Comparison of ENCODE assay signal across 12 cellular contexts in genomic region chr9:13939129-13939528, GRCh38.
DNase-seq lines count a peak whose midpoint lies in the region; FAIRE-seq and TF ChIP-seq lines count a peak whose summit lies in the region.
"Had no signal": no experiment of that assay in that cellular context is flagged by ENCODE, and none has a peak within 500 bp of the region (broad histone marks: within the 10 kb centered on the region; RNA-seq: fewer than 3 reads in every experiment).

No MANE protein-coding gene starts in this region.

- H3K27ac ChIP-seq in endothelial cell of umbilical vein (ENCODE audit: insufficient read depth, low read depth, low read length) (peak overlapping the region; percentile 49), dorsolateral prefrontal cortex (no peak overlapping the region)
- H3K27ac ChIP-seq: KMS-11 had no signal

- TF ChIP-seq CTCF in AG09309 (IDR thresholded peaks at IDR 0.05; ENCODE audit: control insufficient read depth, insufficient read depth, low read depth, low read length, missing control alignments) (no peak), endothelial cell of umbilical vein (IDR thresholded peaks at IDR 0.05; ENCODE audit: extremely low read depth in 1 of 2, insufficient read depth in 1 of 2, low read depth in 1 of 2, low read length in 2 of 2) (no peak), mesothelial cell of epicardium (IDR thresholded peaks at IDR 0.05; ENCODE audit: unreplicated experiment) (no peak), dorsolateral prefrontal cortex (IDR thresholded peaks at IDR 0.05 in 54 of 56, conservative IDR thresholded peaks at IDR 0.05 in 2 of 56; ENCODE audit: low read depth in 1 of 56, partially characterized antibody in 56 of 56) (no peak), nephron progenitor cell (IDR thresholded peaks at IDR 0.05) (no peak)

- no peaks in the 10 kb centered on the region for H3K36me3 Mint-ChIP-seq in mesothelial cell of epicardium
- H3K36me3 Mint-ChIP-seq in nephron progenitor cell (ENCODE audit: low read depth), result no peaks in the 10 kb centered on the region
- H3K36me3 Mint-ChIP-seq: CD14-positive monocyte had no signal

- H4K20me1 ChIP-seq in endothelial cell of umbilical vein (replicated peaks; ENCODE audit: control insufficient read depth, extremely low read depth, insufficient read depth, low read length), result no peaks in the 10 kb centered on the region

- no peak overlapping the region for H3K4me3 Mint-ChIP-seq in mesothelial cell of epicardium
- H3K4me3 Mint-ChIP-seq in nephron progenitor cell, result no peak overlapping the region
- H3K4me3 Mint-ChIP-seq: activated T-helper 1 cell treated with anti-CD3 and anti-CD28 coated beads, Interleukin-12 subunit alpha, Interleukin-12 subunit beta, Interleukin-2, Interleukin-4 antibody, amounts not matched to agents 30 ng/mL and 10 ng/mL and 1 ng/mL, durations not matched to agents 14 hours and 24 hours and 36 hours; CD14-positive monocyte had no signal

- H3K4me2 ChIP-seq in endothelial cell of umbilical vein (ENCODE audit: insufficient read depth, low read length), result peak overlapping the region; percentile 35
- H3K4me2 ChIP-seq: KMS-11 had no signal

- H3K4me3 ChIP-seq in AG09309 (ENCODE audit: control insufficient read depth, low read depth, low read length) (no peak overlapping the region), endothelial cell of umbilical vein (replicated peaks in 1 of 3; ENCODE audit: insufficient read depth in 1 of 3, low read depth in 1 of 3, low read length in 3 of 3) (no peak overlapping the region), dorsolateral prefrontal cortex (no peak overlapping the region)

- H3K4me1 Mint-ChIP-seq in mesothelial cell of epicardium, result peaks cover 56% of the 10 kb centered on the region
- H3K4me1 Mint-ChIP-seq in nephron progenitor cell, result peaks cover 49% of the 10 kb centered on the region
- H3K4me1 Mint-ChIP-seq: CD14-positive monocyte had no signal

- dilution Hi-C loops in endothelial cell of umbilical vein (cut with MboI; ENCODE audit: extremely low pct_ligation_motif_present, low sequenced_read_pairs), result no loop called here

- H3K27ac Mint-ChIP-seq in mesothelial cell of epicardium (peak overlapping the region; percentile 58), nephron progenitor cell (no peak overlapping the region)
- H3K27ac Mint-ChIP-seq: activated T-helper 1 cell treated with anti-CD3 and anti-CD28 coated beads, Interleukin-12 subunit alpha, Interleukin-12 subunit beta, Interleukin-2, Interleukin-4 antibody, amounts not matched to agents 30 ng/mL and 10 ng/mL and 1 ng/mL, durations not matched to agents 14 hours and 24 hours and 36 hours; CD14-positive monocyte had no signal

- no peaks in the 10 kb centered on the region for H3K9me3 ChIP-seq in endothelial cell of umbilical vein (replicated peaks; ENCODE audit: control insufficient read depth, insufficient read depth, low read length)

- no peaks in the 10 kb centered on the region for H3K79me2 ChIP-seq in endothelial cell of umbilical vein (ENCODE audit: control insufficient read depth, insufficient read depth, low read length)

- peak overlapping the region; percentile 79 for H2AFZ ChIP-seq in endothelial cell of umbilical vein (ENCODE audit: low read depth, low read length)

- POLR2A ChIA-PET in endothelial cell of umbilical vein (lab: Charles Lee), result no interaction called here

- H3K4me1 ChIP-seq in endothelial cell of umbilical vein (ENCODE audit: control insufficient read depth, extremely low read depth, insufficient read depth, low read length), result peaks cover 31% of the 10 kb centered on the region

- CTCF ChIA-PET in endothelial cell of umbilical vein (lab: Charles Lee), result interaction anchor here (0.7 to 1.3 kb wide), 5 partner anchors 23 to 511 kb away, joined by 3 to 4 read pairs (median 3); no protein-coding TSS in a partner anchor

- TF ChIP-seq POLR2A in endothelial cell of umbilical vein (IDR thresholded peaks at IDR 0.05; ENCODE audit: low read depth, low read length), result no peak

- H3K9me1 ChIP-seq in endothelial cell of umbilical vein (replicated peaks; ENCODE audit: control insufficient read depth, extremely low read depth, insufficient read depth, low read length), result no peaks in the 10 kb centered on the region

- FAIRE-seq in endothelial cell of umbilical vein (lab: Jason Lieb, UNC), result peak; percentile 82
- FAIRE-seq: endometrium had no signal

- BruUV-seq in endothelial cell of umbilical vein (replicated peaks; lab: Mats Ljungman, UMichigan), result no TSS peak

- H3K9me3 Mint-ChIP-seq in mesothelial cell of epicardium (no peaks in the 10 kb centered on the region), nephron progenitor cell (no peaks in the 10 kb centered on the region)
- H3K9me3 Mint-ChIP-seq: activated T-helper 1 cell treated with anti-CD3 and anti-CD28 coated beads, Interleukin-12 subunit alpha, Interleukin-12 subunit beta, Interleukin-2, Interleukin-4 antibody, amounts not matched to agents 30 ng/mL and 10 ng/mL and 1 ng/mL, durations not matched to agents 14 hours and 24 hours and 36 hours had no signal

- DNase-seq in AG09309 (ENCODE audit: low read depth) (peak; percentile 73), NCI-H226 (peak; percentile 85), endothelial cell of umbilical vein (ENCODE audit: low read depth, low spot score) (peak; percentile 91), mesothelial cell of epicardium (ENCODE audit: low spot score in 2 of 2, unreplicated experiment in 2 of 2) (no peak), HuH-7.5 (ENCODE audit: low spot score) (no peak), dorsolateral prefrontal cortex (no peak), nephron progenitor cell (no peak)
- DNase-seq in activated effector memory CD4-positive, alpha-beta T cell treated with Interleukin-2 at 50 U/mL for 16 hours, result no peak

- no peaks in the 10 kb centered on the region for H3K36me3 ChIP-seq in endothelial cell of umbilical vein (ENCODE audit: control insufficient read depth in 2 of 2, extremely low read depth in 1 of 2, insufficient read depth in 2 of 2, low read length in 2 of 2)

- peak overlapping the region; percentile 24 for H3K9ac ChIP-seq in endothelial cell of umbilical vein (replicated peaks; ENCODE audit: extremely low read depth, insufficient read depth, low read length)
- H3K9ac ChIP-seq: KMS-11 had no signal

- intact Hi-C loops in endothelial cell of umbilical vein (cut with micrococcal nuclease) (loop anchor here (5.0 kb wide), 1 partner anchor 42 kb away; no protein-coding TSS in a partner anchor), dorsolateral prefrontal cortex (cut with DNase I) (no loop called here)

- no peaks in the 10 kb centered on the region for H3K27me3 Mint-ChIP-seq in mesothelial cell of epicardium (ENCODE audit: low read depth)
- H3K27me3 Mint-ChIP-seq in nephron progenitor cell (ENCODE audit: low read depth, poor library complexity), result peaks cover 6% of the 10 kb centered on the region

- H3K27me3 ChIP-seq in endothelial cell of umbilical vein (ENCODE audit: control insufficient read depth in 2 of 2, insufficient read depth in 2 of 2, low read length in 2 of 2) (no peaks in the 10 kb centered on the region), dorsolateral prefrontal cortex (no peaks in the 10 kb centered on the region)

TF ChIP-seq in endothelial cell of umbilical vein, 7 proteins besides CTCF, POLR2A, EP300 and RAD21:
- TF ChIP-seq MYC (IDR thresholded peaks at IDR 0.05; ENCODE audit: low read depth, low read length) (no peak), JUN (IDR thresholded peaks at IDR 0.05; ENCODE audit: borderline replicate concordance, insufficient read depth, insufficient read length, low read depth) (peak; percentile 46), GATA2 (IDR thresholded peaks at IDR 0.05; ENCODE audit: insufficient read depth, insufficient read length, low read depth, low read length) (peak; percentile 49), EZH2 (IDR thresholded peaks at IDR 0.05; ENCODE audit: borderline replicate concordance, low read depth, low read length, severe bottlenecking) (no peak), FOS (IDR thresholded peaks at IDR 0.05; ENCODE audit: borderline replicate concordance, insufficient read depth, low read length) (peak; percentile 66), POLR2AphosphoS5 (IDR thresholded peaks at IDR 0.05; ENCODE audit: insufficient read depth, low read depth, low read length) (no peak), MAX (IDR thresholded peaks at IDR 0.05; ENCODE audit: insufficient read depth, insufficient read length) (no peak)

Comparison
In these comparisons a context has a peak if more than half of its experiments do, and no peak if none do; other contexts are left out.
1. DNase-seq: peak in AG09309 (single experiment), NCI-H226 (single experiment) and endothelial cell of umbilical vein (single experiment); none in mesothelial cell of epicardium (0 of 2), HuH-7.5 (single experiment), activated effector memory CD4-positive, alpha-beta T cell treated with Interleukin-2 at 50 U/mL for 16 hours (single experiment), dorsolateral prefrontal cortex (0 of 10) and nephron progenitor cell (single experiment).